ENCODE assay signal across 8 cellular contexts in genomic region chr17:40340880-40341807, GRCh38. TPM values are rescaled to one million over a fixed set of nuclear protein-coding genes. Genes with fewer than 3 reads are reported as not detected.
DNase-seq lines count a peak whose midpoint lies in the region; ATAC-seq, FAIRE-seq and TF ChIP-seq lines count a peak whose summit lies in the region.

No MANE protein-coding gene starts in this region.

- CTCF ChIA-PET in activated B cell treated with CpG ODN at 0.5 μM for 24 hours (lab: Charles Lee) = interaction anchor here (0.6 to 5.7 kb wide), 10 partner anchors 14 to 38 kb away, joined by 3 to 36 read pairs (median 4); no protein-coding TSS in a partner anchor

- ATAC-seq in activated B cell treated with CpG ODN at 0.5 μM for 24 hours (ENCODE audit: low read depth) = peak; percentile 83

- DNase-seq in EH (ENCODE audit: low read depth) (peak; percentile 86), H4 (ENCODE audit: low spot score) (peak; percentile 82), NCI-H1092 treated with DMSO at 0.1 percent for 48 hours (lab: John Stamatoyannopoulos, UW) (peak; percentile 52), activated B cell treated with CpG ODN at 0.5 μM for 24 hours (peak; percentile 82), caudate nucleus (lab: John Stamatoyannopoulos, UW) (peak in 40 of 61 donors; percentile 22 to 82 (median 50)), kidney (peak; percentile 97), UCSD-AML1 (lab: John Stamatoyannopoulos, UW; ENCODE audit: unreplicated experiment) (no peak)
- peak; percentile 79 to 83 for DNase-seq in stimulated activated CD4-positive, alpha-beta T cell treated with anti-CD3 and anti-CD28 coated beads, Interleukin-15, amount 100 ng/mL, for 48 hours (ENCODE audit: low read depth in 2 of 2)

- TF ChIP-seq CTCF in activated B cell treated with CpG ODN at 0.5 μM for 24 hours (IDR thresholded peaks at IDR 0.05) (no peak), kidney (IDR thresholded peaks at IDR 0.05; ENCODE audit: borderline replicate concordance, extremely low read depth, insufficient read depth) (peak; percentile 30)

- no peaks in the 10 kb centered on the region for H3K36me3 ChIP-seq in kidney (ENCODE audit: control insufficient read depth in 1 of 2, insufficient read depth in 2 of 2, low read length in 2 of 2)

- no peaks in the 10 kb centered on the region for H3K9me3 ChIP-seq in kidney (ENCODE audit: control insufficient read depth in 1 of 2, low read length in 2 of 2)

- no peak for FAIRE-seq in kidney (lab: Jason Lieb, UNC)

- peaks cover 23 to 31% of the 10 kb centered on the region in 2 donors for H3K4me1 ChIP-seq in kidney (ENCODE audit: control insufficient read depth in 1 of 2, insufficient read depth in 1 of 2, low read depth in 1 of 2, low read length in 2 of 2)

- H3K27ac Mint-ChIP-seq in activated B cell treated with CpG ODN at 0.5 μM for 24 hours = peak overlapping the region; percentile 81

- no peaks in the 10 kb centered on the region for H3K9me3 Mint-ChIP-seq in activated B cell treated with CpG ODN at 0.5 μM for 24 hours

- H3K36me3 Mint-ChIP-seq in activated B cell treated with CpG ODN at 0.5 μM for 24 hours (ENCODE audit: low read depth) = peaks cover 25% of the 10 kb centered on the region

- H3K27ac ChIP-seq in caudate nucleus (ENCODE audit: low read depth, low read length) (peak overlapping the region; percentile 36), kidney (ENCODE audit: low read depth in 2 of 2, low read length in 2 of 2) (peak overlapping the region; percentile 93 to 95)

- H3K9ac ChIP-seq in kidney (ENCODE audit: low read length in 2 of 2) = peak overlapping the region; percentile 63 to 98

- H3K4me3 ChIP-seq in kidney (ENCODE audit: low read length in 2 of 2) = peak overlapping the region; percentile 86 to 91

- H3K27me3 Mint-ChIP-seq in activated B cell treated with CpG ODN at 0.5 μM for 24 hours = no peaks in the 10 kb centered on the region

- H3K4me1 Mint-ChIP-seq in activated B cell treated with CpG ODN at 0.5 μM for 24 hours = peaks cover 77% of the 10 kb centered on the region

- intact Hi-C loops in activated B cell treated with CpG ODN at 0.5 μM for 24 hours (cut with micrococcal nuclease) (loop anchor here (1.0 kb wide), 4 partner anchors 14 to 38 kb away; no protein-coding TSS in a partner anchor), kidney (cut with DNase I) (no loop called here)

- POLR2A ChIA-PET in activated B cell treated with CpG ODN at 0.5 μM for 24 hours (lab: Charles Lee) = interaction anchor here (0.6 to 7.6 kb wide), 14 partner anchors 11 to 207 kb away, joined by 3 to 96 read pairs (median 5); partner anchors contain the start of gene RARA

- H3K4me3 Mint-ChIP-seq in activated B cell treated with CpG ODN at 0.5 μM for 24 hours = peak overlapping the region; percentile 85

RNA-seq across cellular contexts. Expression of gene GJD3, which starts 23.4 kb away (rescaled TPM):
- not detected in 2 replicates for total RNA-seq in H4 (2014; rRNA removed; shearing (Covaris generic))
- total RNA-seq in activated B cell treated with CpG ODN at 0.5 μM for 24 hours (not detected in 2 replicates), kidney (2.6 TPM)
- polyA plus RNA-seq in kidney (ENCODE audit: insufficient read depth, low read depth, low replicate concordance) = not detected

RNA-seq across cellular contexts. Expression of gene RARA, which starts 32.2 kb away (rescaled TPM):
- total RNA-seq in H4 (2014; rRNA removed; shearing (Covaris generic)) = 17.7 and 19.7 TPM in 2 replicates
- total RNA-seq in activated B cell treated with CpG ODN at 0.5 μM for 24 hours (71.2 and 72.5 TPM in 2 replicates), kidney (45.7 TPM)
- 22.5 TPM for polyA plus RNA-seq in kidney (ENCODE audit: insufficient read depth, low read depth, low replicate concordance)

RNA-seq across cellular contexts. Expression of gene CDC6, which starts 53.5 kb away (rescaled TPM):
- total RNA-seq in H4 (2014; rRNA removed; shearing (Covaris generic)) = 48.0 and 62.5 TPM in 2 replicates
- 9.2 and 9.7 TPM in 2 replicates for total RNA-seq in activated B cell treated with CpG ODN at 0.5 μM for 24 hours
- 1.7 TPM for total RNA-seq in kidney
- 0.49 TPM for polyA plus RNA-seq in kidney (ENCODE audit: insufficient read depth, low read depth, low replicate concordance)
